In the genomic region with DNA sequence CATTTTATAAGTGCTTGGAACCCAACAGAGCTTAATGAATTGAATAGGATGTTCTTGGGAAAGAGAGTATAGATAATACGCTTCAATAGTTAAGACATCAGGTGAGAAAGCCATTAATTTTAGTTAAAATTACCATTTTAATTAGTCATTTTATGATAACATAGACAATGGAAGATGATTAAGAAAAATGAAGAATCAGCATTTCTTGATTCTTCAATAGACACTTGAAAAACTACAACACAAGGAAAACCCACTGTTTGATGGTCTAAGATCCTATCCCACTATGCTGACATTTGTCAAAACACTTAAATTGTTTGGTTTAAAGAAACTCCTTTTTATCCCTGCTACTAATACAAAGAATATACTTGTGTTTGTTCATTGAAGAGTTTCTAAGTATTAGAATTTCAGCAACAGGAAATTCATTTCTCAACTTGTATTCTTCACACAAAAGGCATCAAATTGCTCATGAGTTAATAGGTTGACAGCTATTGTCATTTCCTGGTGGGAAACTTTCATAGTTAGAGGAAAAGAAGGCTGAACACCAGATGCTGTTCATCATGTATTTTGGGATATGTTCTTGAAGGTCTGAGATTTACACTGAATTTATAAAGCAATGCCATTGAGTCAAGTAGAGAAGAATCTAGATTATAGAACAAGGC, we compare ENCODE assay signal across 15 cellular contexts. TPM values are rescaled to one million over a fixed set of nuclear protein-coding genes. Genes with fewer than 3 reads are reported as not detected.
DNase-seq lines count a peak whose midpoint lies in the region; ATAC-seq and TF ChIP-seq lines count a peak whose summit lies in the region.
"Had no signal": no experiment of that assay in that cellular context is flagged by ENCODE, and none has a peak within 500 bp of the region (broad histone marks: within the 10 kb centered on the region; RNA-seq: fewer than 3 reads in every experiment).

No MANE protein-coding gene starts in this region.

- peaks cover 62% of the 10 kb centered on the region for H3K4me1 ChIP-seq in RWPE2 (ENCODE audit: insufficient read depth, poor library complexity, severe bottlenecking)
- H3K4me1 ChIP-seq in mesodermal cell (ENCODE audit: control insufficient read depth, insufficient read depth, low read length, poor library complexity, severe bottlenecking): peaks cover 16% of the 10 kb centered on the region
- H3K4me1 ChIP-seq in suprapubic skin: peaks cover 37% of the 10 kb centered on the region
- H3K4me1 ChIP-seq: prostate gland had no signal

- no peak for TF ChIP-seq EP300 in suprapubic skin (IDR thresholded peaks at IDR 0.05)

- no peak for ATAC-seq in RWPE2 (ENCODE audit: low read depth)
- no peak for ATAC-seq in GM19463 (IDR thresholded peaks at IDR 0.05; ENCODE audit: unreplicated experiment)
- no peak for ATAC-seq in HG03135 (IDR thresholded peaks at IDR 0.05; ENCODE audit: unreplicated experiment)
- ATAC-seq: activated T-helper 17 cell treated with anti-CD3 and anti-CD28 coated beads, Interleukin-2, amount 50 U/mL, for 72 hours; CD8-positive, alpha-beta T cell had no signal

- no peak for TF ChIP-seq CTCF in RWPE2 (IDR thresholded peaks at IDR 0.05; ENCODE audit: poor library complexity, severe bottlenecking)
- no peak for TF ChIP-seq CTCF in suprapubic skin (IDR thresholded peaks at IDR 0.05)

- no peaks in the 10 kb centered on the region for H3K36me3 ChIP-seq in RWPE2 (ENCODE audit: low read depth)
- H3K36me3 ChIP-seq in mesodermal cell (ENCODE audit: control insufficient read depth, insufficient read depth, low read length): no peaks in the 10 kb centered on the region
- no peaks in the 10 kb centered on the region for H3K36me3 ChIP-seq in suprapubic skin
- H3K36me3 ChIP-seq: prostate gland had no signal

- H3K9me3 ChIP-seq in RWPE2 (ENCODE audit: severe bottlenecking): no peaks in the 10 kb centered on the region
- no peaks in the 10 kb centered on the region for H3K9me3 ChIP-seq in mesodermal cell (ENCODE audit: control insufficient read depth, low read length)
- H3K9me3 ChIP-seq in suprapubic skin: no peaks in the 10 kb centered on the region
- H3K9me3 ChIP-seq: prostate gland had no signal

- no peak for DNase-seq in RWPE2 (ENCODE audit: low spot score)
- DNase-seq in dermis blood vessel endothelial cell: peak; percentile 65
- no peak for DNase-seq in suprapubic skin (ENCODE audit: low spot score in 2 of 2)
- DNase-seq in hepatic stellate cell (ENCODE audit: low spot score): no peak
- DNase-seq: activated CD4-positive, alpha-beta T cell treated with anti-CD3 and anti-CD28 coated beads, Interleukin-2, amount 50 U/mL, for 4 hours; CD8-positive, alpha-beta T cell; NCI-H2081 treated with DMSO at 0.1 percent for 48 hours; NCI-H774; SHP77; stimulated activated naive CD4-positive, alpha-beta T cell treated with Interleukin-2 at 50 U/mL for 16 hours had no signal

- no peak for TF ChIP-seq POLR2A in suprapubic skin (IDR thresholded peaks at IDR 0.05)

- no peaks in the 10 kb centered on the region for H3K27me3 ChIP-seq in RWPE2 (ENCODE audit: insufficient read depth, poor library complexity, severe bottlenecking)
- H3K27me3 ChIP-seq in suprapubic skin: no peaks in the 10 kb centered on the region

- H3K27ac ChIP-seq in RWPE2 (ENCODE audit: poor library complexity, severe bottlenecking): peak overlapping the region; percentile 100
- H3K27ac ChIP-seq in mesodermal cell (ENCODE audit: low read depth, low read length, severe bottlenecking): peak overlapping the region; percentile 84
- H3K27ac ChIP-seq in suprapubic skin: peak overlapping the region; percentile 2
- H3K27ac ChIP-seq: prostate gland had no signal

- WGBS in mesodermal cell (ENCODE audit: insufficient coverage in 2 of 2), 2 experiments: no CpG with 5 or more reads among the region's 1 CpG
- WGBS in suprapubic skin: 93% methylated on average over 1 of the region's 1 CpG

- H3K4me3 ChIP-seq in RWPE2 (ENCODE audit: severe bottlenecking) (no peak overlapping the region), mesodermal cell (ENCODE audit: extremely low read depth, insufficient read depth, low read length, poor library complexity, severe bottlenecking) (no peak overlapping the region), suprapubic skin (no peak overlapping the region)
- H3K4me3 ChIP-seq: prostate gland had no signal

RNA-seq across cellular contexts. Expression of a gene that starts 9.6 kb away (rescaled TPM):
- total RNA-seq in dermis blood vessel endothelial cell: 1.2 and 5.6 TPM in 2 replicates
- polyA plus RNA-seq in mesodermal cell (2013, experiment 1 of 2): 2.4 TPM
- polyA plus RNA-seq in mesodermal cell (2013, experiment 2 of 2): 1.4 TPM
- total RNA-seq in suprapubic skin: 10 to 100 TPM in 1 of 4 donors, 1 to 10 TPM in 3; 3.8 to 15.6 (median 6.9) TPM

RNA-seq across cellular contexts. Expression of a gene that starts 49.3 kb away (rescaled TPM):
- total RNA-seq in dermis blood vessel endothelial cell (19.8 and 33.5 TPM in 2 replicates), suprapubic skin (10 to 100 TPM; 13.1 to 22.9 (median 15.3) TPM)
- polyA plus RNA-seq in mesodermal cell (2013, experiment 1 of 2): 7.8 TPM
- 7.0 TPM for polyA plus RNA-seq in mesodermal cell (2013, experiment 2 of 2)

Comparison
In these comparisons a context has a peak if more than half of its experiments do, and no peak if none do; other contexts are left out.
1. H3K27ac ChIP-seq: peak in every context shown above with its lines; median percentile 100 in RWPE2; 84 in mesodermal cell; 2 in suprapubic skin.